1 cellular context compared by ENCODE assay signal in the genomic region with DNA sequence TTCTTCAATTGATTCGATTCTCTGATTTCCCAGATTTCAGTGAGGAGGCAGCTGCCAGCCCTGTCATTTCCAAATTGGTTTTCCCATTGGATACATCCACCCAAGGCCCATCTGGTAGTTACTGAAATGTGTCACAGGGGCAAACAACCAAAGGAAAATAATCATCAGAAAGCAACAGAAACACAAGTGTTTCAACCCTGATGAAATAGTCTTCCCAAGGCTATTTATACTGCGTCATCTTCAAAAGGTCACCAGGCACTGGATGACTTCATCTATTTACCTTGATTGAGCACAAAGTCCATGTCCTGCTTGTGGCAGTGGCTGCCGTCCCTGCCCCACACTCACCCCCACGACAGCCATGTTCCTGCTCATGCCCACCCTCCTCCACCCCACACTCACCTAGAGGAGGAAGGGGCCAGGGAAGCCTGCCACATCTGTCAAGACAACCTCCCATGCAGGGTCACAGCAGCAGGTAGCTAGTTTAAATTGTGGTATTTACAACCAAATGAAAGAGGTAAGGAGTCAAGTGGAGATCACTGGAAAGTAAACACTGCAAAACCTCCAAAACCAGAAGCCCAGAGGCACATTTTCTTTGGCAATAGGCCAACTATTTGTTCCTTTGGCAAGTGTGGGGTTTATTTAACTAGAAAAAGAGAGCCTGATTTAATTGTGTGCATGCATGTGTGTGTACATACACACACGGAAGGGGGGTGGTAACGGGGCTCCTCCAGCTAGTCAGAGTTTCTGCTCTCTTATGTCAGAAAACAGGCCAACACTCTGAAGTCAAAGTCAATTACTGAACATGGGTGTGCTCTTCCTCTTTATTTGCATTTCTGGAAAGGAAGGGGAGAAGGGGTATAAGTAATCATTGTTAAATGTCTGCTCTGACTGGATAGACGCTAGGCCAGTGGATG.
TF ChIP-seq lines count a peak whose summit lies in the region.

No MANE protein-coding gene starts in this region.

TF ChIP-seq in liver, 16 proteins besides CTCF, POLR2A, EP300 and RAD21 (continued from another document):
- TF ChIP-seq, protein P1, sequence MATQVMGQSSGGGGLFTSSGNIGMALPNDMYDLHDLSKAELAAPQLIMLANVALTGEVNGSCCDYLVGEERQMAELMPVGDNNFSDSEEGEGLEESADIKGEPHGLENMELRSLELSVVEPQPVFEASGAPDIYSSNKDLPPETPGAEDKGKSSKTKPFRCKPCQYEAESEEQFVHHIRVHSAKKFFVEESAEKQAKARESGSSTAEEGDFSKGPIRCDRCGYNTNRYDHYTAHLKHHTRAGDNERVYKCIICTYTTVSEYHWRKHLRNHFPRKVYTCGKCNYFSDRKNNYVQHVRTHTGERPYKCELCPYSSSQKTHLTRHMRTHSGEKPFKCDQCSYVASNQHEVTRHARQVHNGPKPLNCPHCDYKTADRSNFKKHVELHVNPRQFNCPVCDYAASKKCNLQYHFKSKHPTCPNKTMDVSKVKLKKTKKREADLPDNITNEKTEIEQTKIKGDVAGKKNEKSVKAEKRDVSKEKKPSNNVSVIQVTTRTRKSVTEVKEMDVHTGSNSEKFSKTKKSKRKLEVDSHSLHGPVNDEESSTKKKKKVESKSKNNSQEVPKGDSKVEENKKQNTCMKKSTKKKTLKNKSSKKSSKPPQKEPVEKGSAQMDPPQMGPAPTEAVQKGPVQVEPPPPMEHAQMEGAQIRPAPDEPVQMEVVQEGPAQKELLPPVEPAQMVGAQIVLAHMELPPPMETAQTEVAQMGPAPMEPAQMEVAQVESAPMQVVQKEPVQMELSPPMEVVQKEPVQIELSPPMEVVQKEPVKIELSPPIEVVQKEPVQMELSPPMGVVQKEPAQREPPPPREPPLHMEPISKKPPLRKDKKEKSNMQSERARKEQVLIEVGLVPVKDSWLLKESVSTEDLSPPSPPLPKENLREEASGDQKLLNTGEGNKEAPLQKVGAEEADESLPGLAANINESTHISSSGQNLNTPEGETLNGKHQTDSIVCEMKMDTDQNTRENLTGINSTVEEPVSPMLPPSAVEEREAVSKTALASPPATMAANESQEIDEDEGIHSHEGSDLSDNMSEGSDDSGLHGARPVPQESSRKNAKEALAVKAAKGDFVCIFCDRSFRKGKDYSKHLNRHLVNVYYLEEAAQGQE (IDR thresholded peaks at IDR 0.05), result no peak
- no peak for TF ChIP-seq GABPA (IDR thresholded peaks at IDR 0.05 in 1 of 2, conservative IDR thresholded peaks at IDR 0.05 in 1 of 2)
- TF ChIP-seq NR2F2 (IDR thresholded peaks at IDR 0.05), result peak; percentile 57
- TF ChIP-seq, protein P2, sequence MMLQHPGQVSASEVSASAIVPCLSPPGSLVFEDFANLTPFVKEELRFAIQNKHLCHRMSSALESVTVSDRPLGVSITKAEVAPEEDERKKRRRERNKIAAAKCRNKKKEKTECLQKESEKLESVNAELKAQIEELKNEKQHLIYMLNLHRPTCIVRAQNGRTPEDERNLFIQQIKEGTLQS (IDR thresholded peaks at IDR 0.05), result peak; percentile 98
- TF ChIP-seq SP1 (IDR thresholded peaks at IDR 0.05), result peak; percentile 100
- TF ChIP-seq YY1 (IDR thresholded peaks at IDR 0.05), result peak; percentile 95
- TF ChIP-seq, protein P3, sequence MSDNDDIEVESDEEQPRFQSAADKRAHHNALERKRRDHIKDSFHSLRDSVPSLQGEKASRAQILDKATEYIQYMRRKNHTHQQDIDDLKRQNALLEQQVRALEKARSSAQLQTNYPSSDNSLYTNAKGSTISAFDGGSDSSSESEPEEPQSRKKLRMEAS (IDR thresholded peaks at IDR 0.05), result peak; percentile 48
TF ChIP-seq in liver: peak in this region for 14.
